Comparison of ENCODE assay signal across 14 cellular contexts in genomic region chr11:32433249-32434115, GRCh38. TPM values are rescaled to one million over a fixed set of nuclear protein-coding genes. Genes with fewer than 3 reads are reported as not detected.
A peak's percentile ranks its signal among the peaks of the same experiment; 100 is the strongest.
DNase-seq lines count a peak whose midpoint lies in the region; ATAC-seq and TF ChIP-seq lines count a peak whose summit lies in the region.
"Had no signal": no experiment of that assay in that cellular context is flagged by ENCODE, and none has a peak within 500 bp of the region (broad histone marks: within the 10 kb centered on the region; RNA-seq: fewer than 3 reads in every experiment).

No MANE protein-coding gene starts in this region.

- H4K20me1 ChIP-seq in SK-N-SH (ENCODE audit: insufficient read depth), result peaks cover 8% of the 10 kb centered on the region; the same call in 1 of the 2 replicates

- no peak for TF ChIP-seq CTCF in SK-N-SH (IDR thresholded peaks at IDR 0.05)
- no peak for TF ChIP-seq CTCF in kidney epithelial cell (IDR thresholded peaks at IDR 0.05; ENCODE audit: insufficient read depth, low read length, poor library complexity, severe bottlenecking)

- ATAC-seq in activated CD8-positive, alpha-beta memory T cell treated with anti-CD3 and anti-CD28 coated beads, Interleukin-2, amount 10 ng/mL, durations not matched to agents 7 days and 5 days, result no peak
- no peak for ATAC-seq in stimulated activated naive CD8-positive, alpha-beta T cell treated with anti-CD3 and anti-CD28 coated beads, Interleukin-15, amount 100 ng/mL, for 72 hours
- no peak for ATAC-seq in GM18517 (IDR thresholded peaks at IDR 0.05; ENCODE audit: unreplicated experiment)
- ATAC-seq: left colon had no signal

- H3K27ac Mint-ChIP-seq in activated CD8-positive, alpha-beta memory T cell treated with anti-CD3 and anti-CD28 coated beads, Interleukin-2, amount 10 ng/mL, durations not matched to agents 7 days and 5 days, result peak overlapping the region; percentile 46
- H3K27ac Mint-ChIP-seq in stimulated activated naive CD8-positive, alpha-beta T cell treated with anti-CD3 and anti-CD28 coated beads, Interleukin-15, amount 100 ng/mL, for 72 hours, result no peak overlapping the region
- H3K27ac Mint-ChIP-seq: T-helper 2 cell treated with Interferon-gamma antibody and Interleukin-4, amounts not matched to agents 5 μg/mL and 100 μg/mL, for 36 hours had no signal

- H3K9me2 ChIP-seq in SK-N-SH, result no peaks in the 10 kb centered on the region

- no peak overlapping the region for H3K4me3 Mint-ChIP-seq in activated CD8-positive, alpha-beta memory T cell treated with anti-CD3 and anti-CD28 coated beads, Interleukin-2, amount 10 ng/mL, durations not matched to agents 7 days and 5 days
- peak overlapping the region; percentile 36 to 41 for H3K4me3 Mint-ChIP-seq in stimulated activated naive CD8-positive, alpha-beta T cell treated with anti-CD3 and anti-CD28 coated beads, Interleukin-15, amount 100 ng/mL, for 72 hours
- H3K4me3 Mint-ChIP-seq: T-helper 2 cell treated with Interferon-gamma antibody and Interleukin-4, amounts not matched to agents 5 μg/mL and 100 μg/mL, for 36 hours had no signal

- H3K9ac ChIP-seq in SK-N-SH, result no peak overlapping the region

- peaks cover 97% of the 10 kb centered on the region for H3K27me3 ChIP-seq in SK-N-SH (ENCODE audit: insufficient read depth)
- H3K27me3 ChIP-seq in kidney epithelial cell (ENCODE audit: control insufficient read depth, insufficient read depth, low read length), result peaks cover 92% of the 10 kb centered on the region

- no peaks in the 10 kb centered on the region for H3K9me3 Mint-ChIP-seq in activated CD8-positive, alpha-beta memory T cell treated with anti-CD3 and anti-CD28 coated beads, Interleukin-2, amount 10 ng/mL, durations not matched to agents 7 days and 5 days (ENCODE audit: low read depth)
- no peaks in the 10 kb centered on the region for H3K9me3 Mint-ChIP-seq in stimulated activated naive CD8-positive, alpha-beta T cell treated with anti-CD3 and anti-CD28 coated beads, Interleukin-15, amount 100 ng/mL, for 72 hours
- H3K9me3 Mint-ChIP-seq: T-helper 2 cell treated with Interferon-gamma antibody and Interleukin-4, amounts not matched to agents 5 μg/mL and 100 μg/mL, for 36 hours had no signal

- peaks cover 23% of the 10 kb centered on the region for H3K4me1 Mint-ChIP-seq in activated CD8-positive, alpha-beta memory T cell treated with anti-CD3 and anti-CD28 coated beads, Interleukin-2, amount 10 ng/mL, durations not matched to agents 7 days and 5 days
- peaks cover 61% of the 10 kb centered on the region for H3K4me1 Mint-ChIP-seq in stimulated activated naive CD8-positive, alpha-beta T cell treated with anti-CD3 and anti-CD28 coated beads, Interleukin-15, amount 100 ng/mL, for 72 hours

- peaks cover 89% of the 10 kb centered on the region for H3K27me3 Mint-ChIP-seq in activated CD8-positive, alpha-beta memory T cell treated with anti-CD3 and anti-CD28 coated beads, Interleukin-2, amount 10 ng/mL, durations not matched to agents 7 days and 5 days
- peaks cover 98% of the 10 kb centered on the region for H3K27me3 Mint-ChIP-seq in stimulated activated naive CD8-positive, alpha-beta T cell treated with anti-CD3 and anti-CD28 coated beads, Interleukin-15, amount 100 ng/mL, for 72 hours

- H3K36me3 ChIP-seq in SK-N-SH (replicated peaks in 1 of 2; ENCODE audit: control insufficient read depth in 1 of 2, insufficient read depth in 2 of 2, low read length in 1 of 2) (no peaks in the 10 kb centered on the region), kidney epithelial cell (ENCODE audit: control insufficient read depth, insufficient read depth, low read length) (no peaks in the 10 kb centered on the region)
- H3K36me3 ChIP-seq: transverse colon had no signal

- 23% methylated on average over 39 of the region's 54 CpGs for WGBS in SK-N-SH (ENCODE audit: low lambda C conversion rate)

- H3F3A ChIP-seq in SK-N-SH (replicated peaks; ENCODE audit: insufficient read depth), result no peaks in the 10 kb centered on the region

- POLR2A ChIA-PET in SK-N-SH (lab: Yijun Ruan, JAX), result no interaction called here

- H3K27ac ChIP-seq in SK-N-SH (ENCODE audit: low read depth in 2 of 2, low read length in 1 of 2), result no peak overlapping the region
- H3K27ac ChIP-seq: transverse colon had no signal

- no peaks in the 10 kb centered on the region for H3K9me3 ChIP-seq in SK-N-SH
- H3K9me3 ChIP-seq: transverse colon had no signal

- peak overlapping the region; percentile 67 for H3K4me2 ChIP-seq in SK-N-SH

- CTCF ChIA-PET in activated CD8-positive, alpha-beta memory T cell treated with anti-CD3 and anti-CD28 coated beads, Interleukin-2, amount 10 ng/mL, durations not matched to agents 7 days and 5 days (lab: Charles Lee), result no interaction called here
- CTCF ChIA-PET in SK-N-SH (lab: Yijun Ruan, JAX), result no interaction called here

- H3K79me2 ChIP-seq in SK-N-SH (ENCODE audit: insufficient read depth), result no peaks in the 10 kb centered on the region

- H3K4me3 ChIP-seq in SK-N-SH (ENCODE audit: low read depth in 2 of 2, low read length in 1 of 2) (peak overlapping the region in 1 of 2 experiments; percentile 35; a peak in 1 of 4 replicates), kidney epithelial cell (ENCODE audit: low read depth, low read length) (peak overlapping the region; percentile 60)

- TF ChIP-seq EP300 in SK-N-SH (IDR thresholded peaks at IDR 0.05; ENCODE audit: borderline replicate concordance in 1 of 2, low read depth in 1 of 2, low read length in 1 of 2), result no peak

- H2AFZ ChIP-seq in SK-N-SH (ENCODE audit: low read depth), result no peak overlapping the region

- peaks cover 2% of the 10 kb centered on the region for H3K36me3 Mint-ChIP-seq in activated CD8-positive, alpha-beta memory T cell treated with anti-CD3 and anti-CD28 coated beads, Interleukin-2, amount 10 ng/mL, durations not matched to agents 7 days and 5 days

- DNase-seq in activated CD8-positive, alpha-beta memory T cell treated with anti-CD3 and anti-CD28 coated beads, Interleukin-2, amount 10 ng/mL, durations not matched to agents 7 days and 5 days, result no peak
- DNase-seq in activated CD8-positive, alpha-beta memory T cell treated with anti-CD3 and anti-CD28 coated beads, Interleukin-2, amount 50 U/mL, for 4 hours, result no peak
- no peak for DNase-seq in SK-N-SH
- no peak for DNase-seq in kidney epithelial cell (ENCODE audit: low read depth)
- no peak for DNase-seq in stimulated activated naive CD8-positive, alpha-beta T cell treated with anti-CD3 and anti-CD28 coated beads, Interleukin-15, amount 100 ng/mL, for 72 hours
- no peak for DNase-seq in SW 1271 (lab: John Stamatoyannopoulos, UW)
- DNase-seq in NCI-H1694 treated with DMSO at 0.1 percent for 48 hours (lab: John Stamatoyannopoulos, UW), result no peak
- DNase-seq: ACHN; effector CD4-positive, alpha-beta T cell; left colon; NCI-H524 treated with DMSO at 0.1 percent for 48 hours; transverse colon had no signal

- TF ChIP-seq RAD21 in SK-N-SH (IDR thresholded peaks at IDR 0.05; ENCODE audit: low read length), result no peak

- peaks cover 0 to 9% of the 10 kb centered on the region in 2 experiments; a peak in 1 of 4 replicates for H3K4me1 ChIP-seq in SK-N-SH (ENCODE audit: control insufficient read depth in 1 of 2, insufficient read depth in 2 of 2, low read depth in 1 of 2, low read length in 1 of 2)

TF ChIP-seq in SK-N-SH, 30 proteins besides CTCF, POLR2A, EP300 and RAD21:
- TF ChIP-seq, protein P1, sequence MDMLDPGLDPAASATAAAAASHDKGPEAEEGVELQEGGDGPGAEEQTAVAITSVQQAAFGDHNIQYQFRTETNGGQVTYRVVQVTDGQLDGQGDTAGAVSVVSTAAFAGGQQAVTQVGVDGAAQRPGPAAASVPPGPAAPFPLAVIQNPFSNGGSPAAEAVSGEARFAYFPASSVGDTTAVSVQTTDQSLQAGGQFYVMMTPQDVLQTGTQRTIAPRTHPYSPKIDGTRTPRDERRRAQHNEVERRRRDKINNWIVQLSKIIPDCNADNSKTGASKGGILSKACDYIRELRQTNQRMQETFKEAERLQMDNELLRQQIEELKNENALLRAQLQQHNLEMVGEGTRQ (IDR thresholded peaks at IDR 0.05; ENCODE audit: borderline replicate concordance, low read depth, low read length), result no peak
- TF ChIP-seq EZH2phosphoT487 (IDR thresholded peaks at IDR 0.05; ENCODE audit: borderline replicate concordance, low read depth) (peak; percentile 64; the same call in 1 of the 2 replicates), ELF1 (IDR thresholded peaks at IDR 0.05) (no peak)
TF ChIP-seq in SK-N-SH: peak in this region for 1.

RNA-seq across cellular contexts. Expression of gene WT1, which starts 1.9 kb away (rescaled TPM):
- total RNA-seq in activated CD8-positive, alpha-beta memory T cell treated with anti-CD3 and anti-CD28 coated beads, Interleukin-2, amount 10 ng/mL, durations not matched to agents 7 days and 5 days, result not detected
- polyA plus RNA-seq in SK-N-SH (2012; rRNA removed), result 0.15 and 0.49 TPM in 2 replicates
- 0.20 and 0.21 TPM in 2 replicates for polyA plus RNA-seq in SK-N-SH (2012; cell fraction: cytosol; rRNA removed)
- polyA plus RNA-seq in SK-N-SH (2012; cell fraction: nucleus; rRNA removed), result 0.31 and 0.61 TPM in 2 replicates
- 8.5 and 12.3 TPM in 2 replicates for total RNA-seq in kidney epithelial cell
- total RNA-seq: left colon had no signal
